ENCODE assay signal across 9 cellular contexts in genomic region chr19:21202865-21203494, GRCh38.
DNase-seq lines count a peak whose midpoint lies in the region; ATAC-seq and TF ChIP-seq lines count a peak whose summit lies in the region.
"Had no signal": no experiment of that assay in that cellular context is flagged by ENCODE, and none has a peak within 500 bp of the region (broad histone marks: within the 10 kb centered on the region; RNA-seq: fewer than 3 reads in every experiment).

No MANE protein-coding gene starts in this region.

- no peak overlapping the region for H3K27ac ChIP-seq in VCaP

- peaks cover 10% of the 10 kb centered on the region for H3K36me3 Mint-ChIP-seq in glutamatergic neuron (ENCODE audit: unreplicated experiment)
- H3K36me3 Mint-ChIP-seq: activated naive CD8-positive, alpha-beta T cell had no signal

- H3K4me1 Mint-ChIP-seq in glutamatergic neuron (ENCODE audit: low read depth, unreplicated experiment) = no peaks in the 10 kb centered on the region

- ATAC-seq in GM21619 (IDR thresholded peaks at IDR 0.05; ENCODE audit: unreplicated experiment) (no peak), HG02623 (IDR thresholded peaks at IDR 0.05; ENCODE audit: unreplicated experiment) (no peak)

- H3K4me3 Mint-ChIP-seq in glutamatergic neuron (ENCODE audit: unreplicated experiment) = no peak overlapping the region
- H3K4me3 Mint-ChIP-seq: activated naive CD8-positive, alpha-beta T cell had no signal

- H3K9me3 Mint-ChIP-seq in glutamatergic neuron (ENCODE audit: unreplicated experiment) = peaks cover 7% of the 10 kb centered on the region

- peak; percentile 79 for TF ChIP-seq CTCF in VCaP (conservative IDR thresholded peaks at IDR 0.05)
- TF ChIP-seq CTCF in glutamatergic neuron (IDR thresholded peaks at IDR 0.05; ENCODE audit: partially characterized antibody, unreplicated experiment) = peak; percentile 93

- DNase-seq in NCI-H2227 (lab: John Stamatoyannopoulos, UW; ENCODE audit: unreplicated experiment) (peak; percentile 5), NCI-H2227 treated with DMSO at 0.1 percent for 48 hours (lab: John Stamatoyannopoulos, UW) (no peak), LHCN-M2 (ENCODE audit: low read depth) (peak; percentile 50), glutamatergic neuron (no peak), pulmonary artery endothelial cell (ENCODE audit: low read depth, low spot score) (peak; percentile 10)

- H3K27ac Mint-ChIP-seq in glutamatergic neuron (ENCODE audit: unreplicated experiment) = no peak overlapping the region
- H3K27ac Mint-ChIP-seq: activated naive CD8-positive, alpha-beta T cell had no signal

- H3K27me3 Mint-ChIP-seq in glutamatergic neuron (ENCODE audit: unreplicated experiment) = no peaks in the 10 kb centered on the region

Comparison
In these comparisons a context has a peak if more than half of its experiments do, and no peak if none do; other contexts are left out.
1. DNase-seq: peak in NCI-H2227 (single experiment), LHCN-M2 (single experiment) and pulmonary artery endothelial cell (single experiment); none in NCI-H2227 treated with DMSO at 0.1 percent for 48 hours (single experiment) and glutamatergic neuron (single experiment).